Comparison of ENCODE assay signal across 21 cellular contexts in the genomic region with DNA sequence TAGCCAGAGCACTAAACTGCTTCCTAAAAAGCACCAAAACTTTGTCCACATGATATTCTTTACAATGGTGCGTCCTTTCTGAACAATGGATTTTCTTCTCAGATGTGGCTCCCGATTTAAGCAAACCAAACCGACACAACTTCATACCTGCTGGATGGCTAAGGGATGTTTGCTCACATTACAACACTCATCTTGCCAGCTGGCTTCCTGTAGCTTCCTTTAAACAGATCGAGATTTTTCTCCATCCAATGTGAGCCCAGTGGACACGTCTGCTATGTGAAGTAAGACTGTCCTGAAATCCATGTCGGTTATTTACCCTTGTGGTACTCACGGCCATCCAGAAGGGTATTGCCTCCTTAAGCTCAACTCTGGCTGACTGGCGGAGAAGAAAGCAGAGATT.
"Had no signal": no experiment of that assay in that cellular context is flagged by ENCODE, and none has a peak within 500 bp of the region (broad histone marks: within the 10 kb centered on the region; RNA-seq: fewer than 3 reads in every experiment).

No MANE protein-coding gene starts in this region.

- H3K4me1 ChIP-seq: colonic mucosa, esophagus muscularis mucosa, foreskin keratinocyte, gastroesophageal sphincter, right lobe of liver, stomach, thyroid gland, vagina had no signal

- H3K27me3 ChIP-seq: colonic mucosa, esophagus muscularis mucosa, gastroesophageal sphincter, neutrophil, right lobe of liver, stomach, thyroid gland, vagina had no signal

- H3K36me3 ChIP-seq: colonic mucosa, esophagus muscularis mucosa, gastroesophageal sphincter, heart right ventricle, neutrophil, right lobe of liver, stomach, thyroid gland, vagina had no signal

- DNase-seq: colonic mucosa; effector CD8-positive, alpha-beta T cell; foreskin keratinocyte; heart right ventricle; hippocampal formation; kidney glomerular epithelial cell; left colon; left ventricle myocardium superior; natural killer cell; right lobe of liver; stimulated activated CD4-positive, alpha-beta T cell treated with anti-CD3 and anti-CD28 coated beads, Interleukin-2, amount 100 ng/mL, for 24 hours; stimulated activated CD4-positive, alpha-beta T cell treated with anti-CD3 and anti-CD28 coated beads, Interleukin-4, amount 100 ng/mL, for 24 hours; stimulated activated naive CD4-positive, alpha-beta T cell treated with Interleukin-2 at 50 U/mL for 16 hours; stomach; thyroid gland had no signal

- H3K4me3 ChIP-seq: colonic mucosa, esophagus muscularis mucosa, gastroesophageal sphincter, heart right ventricle, lung, right lobe of liver, stomach, thyroid gland, vagina had no signal

- H3K9me3 ChIP-seq: colonic mucosa, esophagus muscularis mucosa, gastroesophageal sphincter, heart right ventricle, neutrophil, right lobe of liver, stomach, thyroid gland, vagina had no signal

- H3K27ac ChIP-seq: colonic mucosa, esophagus muscularis mucosa, foreskin keratinocyte, gastroesophageal sphincter, heart right ventricle, neutrophil, right lobe of liver, stomach, vagina had no signal

- ATAC-seq: foreskin keratinocyte; gastroesophageal sphincter; heart right ventricle; left colon; left ventricle myocardium superior; natural killer cell; stimulated activated effector memory CD8-positive, alpha-beta T cell treated with anti-CD3 and anti-CD28 coated beads, Interleukin-12 subunit alpha, Interleukin-12 subunit beta, amount 100 ng/mL, for 72 hours had no signal
